In the genomic region with DNA sequence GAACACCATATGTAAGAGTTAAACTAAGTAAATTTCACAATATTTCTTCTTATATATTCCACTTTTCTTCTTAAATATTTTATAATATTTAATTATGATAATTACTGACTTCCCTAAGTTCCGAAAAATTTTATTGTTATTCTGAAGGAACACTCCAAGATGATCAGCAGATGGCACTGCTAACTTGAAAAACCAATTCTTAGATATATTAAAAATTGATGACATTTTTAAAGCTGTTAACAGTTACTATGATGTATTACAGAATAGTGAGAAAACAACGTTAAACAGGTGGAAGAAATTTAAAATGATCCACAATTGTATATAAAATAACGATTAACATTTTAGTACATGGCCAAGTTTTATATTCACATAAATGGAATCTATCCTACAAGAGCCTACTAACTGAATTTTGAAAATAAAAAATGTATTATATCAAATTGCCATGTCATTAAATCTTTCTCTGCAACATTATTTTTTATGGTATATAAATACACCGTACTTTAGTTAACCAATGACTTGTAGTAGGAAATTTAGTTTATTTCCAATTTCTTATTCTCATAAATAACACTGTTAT, we compare ENCODE assay signal across 8 cellular contexts. TPM values are rescaled to one million over a fixed set of nuclear protein-coding genes. Genes with fewer than 3 reads are reported as not detected.
DNase-seq lines count a peak whose midpoint lies in the region; ATAC-seq, FAIRE-seq and TF ChIP-seq lines count a peak whose summit lies in the region.

No MANE protein-coding gene starts in this region.

- no peaks in the 10 kb centered on the region for H3K27me3 ChIP-seq in MM.1S (replicated peaks; ENCODE audit: insufficient read depth, low read length)
- no peaks in the 10 kb centered on the region for H3K27me3 ChIP-seq in mammary epithelial cell (ENCODE audit: insufficient read depth, low read length)

- dilution Hi-C loops in mammary epithelial cell (cut with HindIII; ENCODE audit: low sequenced_read_pairs): no loop called here

- H3K4me3 Mint-ChIP-seq in nephron: no peak overlapping the region

- no peaks in the 10 kb centered on the region for H3F3A ChIP-seq in MM.1S (ENCODE audit: insufficient read depth, low read length)

- H3K9me3 Mint-ChIP-seq in nephron: peaks cover 30% of the 10 kb centered on the region

- H3K27ac ChIP-seq in MM.1S (ENCODE audit: low read length): no peak overlapping the region
- H3K27ac ChIP-seq in mammary epithelial cell (ENCODE audit: insufficient read depth, low read depth, low read length): no peak overlapping the region

- no peak overlapping the region for H2AFZ ChIP-seq in MM.1S (ENCODE audit: low read length)
- H2AFZ ChIP-seq in mammary epithelial cell (ENCODE audit: low read depth, low read length): no peak overlapping the region

- H3K4me1 ChIP-seq in MM.1S (ENCODE audit: low read length) (no peaks in the 10 kb centered on the region), mammary epithelial cell (ENCODE audit: insufficient read depth, low read length) (no peaks in the 10 kb centered on the region)

- H3K4me2 ChIP-seq in MM.1S (ENCODE audit: low read depth, low read length) (no peak overlapping the region), mammary epithelial cell (ENCODE audit: insufficient read depth, low read depth, low read length) (no peak overlapping the region)

- no peak for FAIRE-seq in D721Med (lab: Jason Lieb, UNC)

- WGBS in mammary epithelial cell (ENCODE audit: low coverage, missing lambda C conversion rate): 46% methylated on average over 4 of the region's 4 CpGs

- CTCF ChIA-PET in mammary epithelial cell (lab: Charles Lee; ENCODE audit: low non-redundant PET): interaction anchor here (0.5 to 0.7 kb wide), 3 partner anchors 512 to 659 kb away, joined by 3 to 4 read pairs (median 4); no protein-coding TSS in a partner anchor

- in situ Hi-C loops in mammary epithelial cell (cut with MboI; ENCODE audit: low sequenced_read_pairs in 2 of 2): loop anchor here in 1 of 2 donors (5.0 kb wide), 1 partner anchor 659 kb away; no protein-coding TSS in a partner anchor

- peaks cover 11% of the 10 kb centered on the region for H3K36me3 Mint-ChIP-seq in nephron (ENCODE audit: low read depth)

- no peak overlapping the region for H3K4me3 ChIP-seq in MM.1S (ENCODE audit: low read length)
- H3K4me3 ChIP-seq in mammary epithelial cell (replicated peaks in 1 of 3; ENCODE audit: insufficient read depth in 1 of 3, low read depth in 2 of 3, low read length in 3 of 3): no peak overlapping the region

- H3K79me2 ChIP-seq in MM.1S (ENCODE audit: low read length) (no peaks in the 10 kb centered on the region), mammary epithelial cell (ENCODE audit: insufficient read depth, low read length) (no peaks in the 10 kb centered on the region)

- no peak overlapping the region for H3K9ac ChIP-seq in MM.1S (ENCODE audit: low read length)
- no peak overlapping the region for H3K9ac ChIP-seq in mammary epithelial cell (ENCODE audit: insufficient read depth, low read length)

- intact Hi-C loops in mammary epithelial cell (cut with micrococcal nuclease): loop anchor here (1.0 to 10.0 kb wide), 4 partner anchors 400 to 766 kb away; a partner anchor contains a TSS

- TF ChIP-seq CTCF in D721Med (IDR thresholded peaks at IDR 0.05; ENCODE audit: insufficient read depth, missing control alignments) (peak; percentile 53), MM.1S (IDR thresholded peaks at IDR 0.05; ENCODE audit: low read length) (peak; percentile 27), mammary epithelial cell (conservative IDR thresholded peaks at IDR 0.05 in 1 of 2, IDR thresholded peaks at IDR 0.05 in 1 of 2; ENCODE audit: extremely low read depth in 1 of 2, insufficient read depth in 1 of 2, low read depth in 1 of 2, low read length in 2 of 2) (peak; percentile 41 to 51), nephron (IDR thresholded peaks at IDR 0.05; ENCODE audit: unreplicated experiment in 3 of 3) (peak; percentile 24 to 58 (median 34))

- peaks cover 4% of the 10 kb centered on the region for H3K4me1 Mint-ChIP-seq in nephron

- BruUV-seq in mammary epithelial cell (replicated peaks; lab: Mats Ljungman, UMichigan): no TSS peak

- no peaks in the 10 kb centered on the region for H3K9me3 ChIP-seq in MM.1S (replicated peaks; ENCODE audit: insufficient read depth, low read length)
- H3K9me3 ChIP-seq in mammary epithelial cell (replicated peaks; ENCODE audit: insufficient read depth, low read length): peaks cover 2% of the 10 kb centered on the region

- H4K20me1 ChIP-seq in MM.1S (ENCODE audit: insufficient read depth, low read length) (no peaks in the 10 kb centered on the region), mammary epithelial cell (ENCODE audit: insufficient read depth, low read length) (no peaks in the 10 kb centered on the region)

- no peak for ATAC-seq in HG02798 (IDR thresholded peaks at IDR 0.05; ENCODE audit: poor library complexity, unreplicated experiment)

- no peaks in the 10 kb centered on the region for H3K27me3 Mint-ChIP-seq in nephron (ENCODE audit: low read depth)

- DNase-seq in D721Med (ENCODE audit: insufficient read length, low spot score) (no peak), MM.1S (peak; percentile 23), mammary epithelial cell (no peak)
- no peak for DNase-seq in effector CD4-positive, alpha-beta T cell
- DNase-seq in activated CD4-positive, alpha-beta T cell treated with anti-CD3 and anti-CD28 coated beads for 4 hours: no peak
- no peak for DNase-seq in activated CD8-positive, alpha-beta memory T cell treated with anti-CD3 and anti-CD28 coated beads, Interleukin-2, amount 50 U/mL, for 4 hours

- no peak overlapping the region for H3K27ac Mint-ChIP-seq in nephron

- no peaks in the 10 kb centered on the region for H3K9me2 ChIP-seq in MM.1S (replicated peaks; ENCODE audit: insufficient read depth, low read length)

- no peaks in the 10 kb centered on the region for H3K36me3 ChIP-seq in MM.1S (replicated peaks; ENCODE audit: insufficient read depth, low read length)
- H3K36me3 ChIP-seq in mammary epithelial cell (ENCODE audit: insufficient read depth, low read length): no peaks in the 10 kb centered on the region

RNA-seq across cellular contexts. Expression of a gene that starts 30.1 kb away (rescaled TPM):
- not detected for total RNA-seq in mammary epithelial cell
- polyA plus RNA-seq in mammary epithelial cell: not detected
- polyA minus RNA-seq in mammary epithelial cell: not detected

RNA-seq across cellular contexts. Expression of a gene that starts 58.9 kb away (rescaled TPM):
- total RNA-seq in mammary epithelial cell: 10 to 100 TPM in 1 of 2 donors, 1 to 10 TPM in 1; 4.5 to 29.8 TPM
- polyA plus RNA-seq in mammary epithelial cell: 1.2 TPM
- 8.5 TPM for polyA minus RNA-seq in mammary epithelial cell
